9 cellular contexts compared by ENCODE assay signal in genomic region chr6:7236312-7237209, GRCh38.
DNase-seq lines count a peak whose midpoint lies in the region; ATAC-seq and TF ChIP-seq lines count a peak whose summit lies in the region.
"Had no signal": no experiment of that assay in that cellular context is flagged by ENCODE, and none has a peak within 500 bp of the region (broad histone marks: within the 10 kb centered on the region; RNA-seq: fewer than 3 reads in every experiment).

No MANE protein-coding gene starts in this region.

- peak; percentile 61 for ATAC-seq in GM19395 (IDR thresholded peaks at IDR 0.05; ENCODE audit: unreplicated experiment)

- no peaks in the 10 kb centered on the region for H3K9me3 ChIP-seq in A673 (ENCODE audit: low read depth, low read length, poor library complexity, severe bottlenecking)

- peak overlapping the region; percentile 1 for H3K27ac ChIP-seq in A673 (ENCODE audit: low read depth, low read length, poor library complexity, severe bottlenecking)

- DNase-seq in A673 (ENCODE audit: low spot score) (no peak), HT1080 (ENCODE audit: low read depth) (peak; percentile 20), fibroblast of mammary gland (ENCODE audit: low read depth) (peak; percentile 14), cerebellum (ENCODE audit: low spot score) (no peak), SK-N-DZ (ENCODE audit: low spot score) (no peak), AG08395 (ENCODE audit: low spot score) (no peak)
- DNase-seq in activated CD4-positive, alpha-beta T cell treated with anti-CD3 and anti-CD28 coated beads for 48 hours: no peak
- DNase-seq: stimulated activated CD4-positive, alpha-beta T cell treated with anti-CD3 and anti-CD28 coated beads, Interleukin-1b, Interleukin-23, amount 100 ng/mL, for 48 hours had no signal

- CTCF ChIA-PET in A673 (lab: Charles Lee): interaction anchor here (0.6 kb wide), 1 partner anchor 39 kb away, joined by 3 read pairs; no protein-coding TSS in a partner anchor

- no peak overlapping the region for H3K4me3 ChIP-seq in A673 (ENCODE audit: low read depth, low read length, poor library complexity, severe bottlenecking)
- no peak overlapping the region for H3K4me3 ChIP-seq in fibroblast of mammary gland (ENCODE audit: control insufficient read depth, low read depth, low read length)

- POLR2A ChIA-PET in A673 (lab: Charles Lee; ENCODE audit: low non-redundant PET): no interaction called here

- no peak for TF ChIP-seq CTCF in A673 (conservative IDR thresholded peaks at IDR 0.05; ENCODE audit: low read depth, low read length)
- TF ChIP-seq CTCF in fibroblast of mammary gland (conservative IDR thresholded peaks at IDR 0.05; ENCODE audit: control insufficient read depth, insufficient read depth, low read depth, low read length): no peak

- no peaks in the 10 kb centered on the region for H3K27me3 ChIP-seq in A673 (replicated peaks; ENCODE audit: insufficient read depth, low read depth, low read length, poor library complexity)

- no TSS peak for BruUV-seq in A673 (replicated peaks; lab: Mats Ljungman, UMichigan)

- H3K4me1 ChIP-seq in A673 (ENCODE audit: insufficient read depth, low read length, poor library complexity, severe bottlenecking): peaks cover 19% of the 10 kb centered on the region

- H3K36me3 ChIP-seq in A673 (ENCODE audit: insufficient read depth, low read length, poor library complexity, severe bottlenecking): peaks cover 32% of the 10 kb centered on the region

- intact Hi-C loops in A673 (cut with micrococcal nuclease; ENCODE audit: unreplicated experiment): no loop called here

Comparison
In these comparisons a context has a peak if more than half of its experiments do, and no peak if none do; other contexts are left out.
1. DNase-seq: peak in HT1080 (single experiment) and fibroblast of mammary gland (single experiment); none in A673 (single experiment), cerebellum (single experiment), SK-N-DZ (single experiment), AG08395 (single experiment) and activated CD4-positive, alpha-beta T cell treated with anti-CD3 and anti-CD28 coated beads for 48 hours (single experiment).